In genomic region chr9:109950710-109951443, GRCh38 we compare ENCODE assay signal across 10 cellular contexts.
DNase-seq lines count a peak whose midpoint lies in the region; ATAC-seq, FAIRE-seq and TF ChIP-seq lines count a peak whose summit lies in the region.
"Had no signal": no experiment of that assay in that cellular context is flagged by ENCODE, and none has a peak within 500 bp of the region (broad histone marks: within the 10 kb centered on the region; RNA-seq: fewer than 3 reads in every experiment).

No MANE protein-coding gene starts in this region.

- no peak for TF ChIP-seq POLR2A in GM12891 (IDR thresholded peaks at IDR 0.05; ENCODE audit: low read depth, low read length)

- no peak for DNase-seq in GM12891 (ENCODE audit: insufficient read length, low spot score)
- peak; percentile 17 for DNase-seq in ecto neural progenitor cell (ENCODE audit: low spot score)
- no peak for DNase-seq in NCI-H1092 (lab: John Stamatoyannopoulos, UW)
- DNase-seq in activated CD8-positive, alpha-beta memory T cell treated with anti-CD3 and anti-CD28 coated beads, Interleukin-2, amount 50 U/mL, for 4 hours, result no peak
- no peak for DNase-seq in BE2C
- DNase-seq: activated CD4-positive, alpha-beta T cell treated with anti-CD3 and anti-CD28 coated beads for 4 hours; SHP77 treated with DMSO at 0.1 percent for 48 hours had no signal

- no peak overlapping the region for H3K4me3 ChIP-seq in BE2C (ENCODE audit: low read depth, low read length)

- no peaks in the 10 kb centered on the region for H3K9me3 ChIP-seq in BE2C

- TF ChIP-seq CTCF in BE2C (IDR thresholded peaks at IDR 0.05; ENCODE audit: low read depth, low read length), result no peak

- ATAC-seq in GM19351 (IDR thresholded peaks at IDR 0.05; ENCODE audit: unreplicated experiment), result peak; percentile 89
- ATAC-seq in HG03520 (IDR thresholded peaks at IDR 0.05; ENCODE audit: unreplicated experiment), result peak; percentile 86
- ATAC-seq in GM19467 (IDR thresholded peaks at IDR 0.05; ENCODE audit: unreplicated experiment), result no peak

- peak; percentile 83 for FAIRE-seq in GM12891 (lab: Jason Lieb, UNC)

- 0 out of 2 replicates have a peak, but pooled peaks cover 3% of the 10 kb centered on the region for H3K27me3 ChIP-seq in BE2C

- H3K36me3 ChIP-seq in BE2C, result no peaks in the 10 kb centered on the region

- H3K4me1 ChIP-seq in BE2C, result no peaks in the 10 kb centered on the region

TF ChIP-seq in GM12891, 5 proteins besides CTCF, POLR2A, EP300 and RAD21:
- no peak for TF ChIP-seq POU2F2 (IDR thresholded peaks at IDR 0.05; ENCODE audit: low read depth, low read length)
- no peak for TF ChIP-seq PAX5 (IDR thresholded peaks at IDR 0.05; ENCODE audit: insufficient read depth, low read length, severe bottlenecking)
- no peak for TF ChIP-seq POLR2AphosphoS5 (IDR thresholded peaks at IDR 0.05; ENCODE audit: low read depth, low read length)
- TF ChIP-seq SPI1 (IDR thresholded peaks at IDR 0.05; ENCODE audit: low read depth, low read length), result no peak
- TF ChIP-seq TAF1 (IDR thresholded peaks at IDR 0.05; ENCODE audit: low read depth, low read length), result no peak
